ENCODE assay signal across 14 cellular contexts in the genomic region with DNA sequence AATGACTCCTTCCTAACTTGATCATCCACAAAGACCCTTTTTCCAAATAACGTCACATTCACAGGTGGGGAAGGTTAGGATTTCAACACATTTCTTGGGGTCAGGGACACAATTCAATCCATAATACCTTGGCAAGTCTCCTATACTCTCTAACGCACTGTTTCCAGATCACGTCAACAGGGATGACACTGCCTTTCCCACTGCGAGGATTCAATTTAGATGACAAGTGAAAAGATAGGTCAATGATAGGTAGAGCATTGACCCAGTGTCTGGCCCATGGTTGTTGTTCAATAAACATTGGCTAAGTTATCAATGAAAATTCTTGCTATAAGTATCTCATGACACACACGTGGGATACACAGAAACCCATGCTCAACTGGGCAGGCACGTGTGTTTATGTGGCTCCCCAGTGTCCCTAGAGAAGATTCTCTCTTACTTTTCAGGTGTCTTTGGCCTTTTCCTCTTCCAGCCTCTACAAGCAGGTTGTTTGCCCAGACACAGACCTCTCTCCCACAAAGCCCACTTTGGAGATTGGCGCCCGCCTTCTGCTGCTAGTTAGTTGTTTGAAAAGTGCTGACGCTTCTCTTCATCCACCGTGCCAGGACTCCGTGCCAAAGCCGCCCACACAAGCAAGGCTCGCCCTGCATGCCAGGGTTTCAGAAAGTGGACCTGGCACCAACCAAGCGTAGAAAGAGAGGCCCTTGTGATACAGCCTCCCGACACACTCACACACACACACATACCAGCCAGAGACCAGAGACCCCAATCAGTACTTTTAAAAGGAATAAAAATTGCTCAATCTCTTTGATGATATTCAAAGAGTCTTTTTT.
DNase-seq lines count a peak whose midpoint lies in the region; TF ChIP-seq lines count a peak whose summit lies in the region.
"Had no signal": no experiment of that assay in that cellular context is flagged by ENCODE, and none has a peak within 500 bp of the region (broad histone marks: within the 10 kb centered on the region; RNA-seq: fewer than 3 reads in every experiment).

No MANE protein-coding gene starts in this region.

- peaks cover 6% of the 10 kb centered on the region for H3K9me3 Mint-ChIP-seq in activated T-cell treated with anti-CD3 and anti-CD28 coated beads, Interleukin-2, amount 50 U/mL, for 24 hours
- H3K9me3 Mint-ChIP-seq: activated naive CD4-positive, alpha-beta T cell treated with anti-CD3 and anti-CD28 coated beads for 36 hours; HFFc6 had no signal

- H3K27ac Mint-ChIP-seq in activated T-cell treated with anti-CD3 and anti-CD28 coated beads, Interleukin-2, amount 50 U/mL, for 24 hours, result no peak overlapping the region
- H3K27ac Mint-ChIP-seq: activated naive CD4-positive, alpha-beta T cell treated with anti-CD3 and anti-CD28 coated beads for 36 hours; HFFc6 had no signal

- no peaks in the 10 kb centered on the region for H3K9me3 ChIP-seq in stomach smooth muscle (ENCODE audit: control insufficient read depth in 2 of 2, low read length in 2 of 2)
- H3K9me3 ChIP-seq in WERI-Rb-1 (ENCODE audit: severe bottlenecking), result no peaks in the 10 kb centered on the region
- H3K9me3 ChIP-seq: BE2C, ovary had no signal

- DNase-seq in NCI-H446 treated with DMSO at 0.1 percent for 48 hours (lab: John Stamatoyannopoulos, UW), result peak; percentile 78
- peak; percentile 59 for DNase-seq in epithelial cell of proximal tubule (ENCODE audit: low read depth)
- peak; percentile 49 for DNase-seq in medulla oblongata (ENCODE audit: extremely low spot score)
- DNase-seq in activated T-cell treated with anti-CD3 and anti-CD28 coated beads, Interleukin-2, amount 50 U/mL, for 24 hours, result no peak
- DNase-seq in activated naive CD4-positive, alpha-beta T cell treated with anti-CD3 and anti-CD28 coated beads, Interleukin-2, amount 50 U/mL, for 16 hours, result no peak
- DNase-seq in WERI-Rb-1, result no peak
- DNase-seq: activated naive CD4-positive, alpha-beta T cell treated with anti-CD3 and anti-CD28 coated beads for 36 hours; BE2C; foreskin melanocyte; HFFc6; IMR-90; NCI-H2171 had no signal

- H3K27me3 Mint-ChIP-seq in activated T-cell treated with anti-CD3 and anti-CD28 coated beads, Interleukin-2, amount 50 U/mL, for 24 hours, result no peaks in the 10 kb centered on the region

- peaks cover 43% of the 10 kb centered on the region for H3K4me1 ChIP-seq in stomach smooth muscle (ENCODE audit: control insufficient read depth, insufficient read depth, low read length)
- H3K4me1 ChIP-seq: BE2C had no signal

- H3K4me3 ChIP-seq in epithelial cell of proximal tubule (ENCODE audit: low read depth, low read length) (no peak overlapping the region), stomach smooth muscle (ENCODE audit: low read length in 2 of 2) (no peak overlapping the region), WERI-Rb-1 (ENCODE audit: low read depth, low read length) (no peak overlapping the region)
- H3K4me3 ChIP-seq: ovary had no signal

- H3K27ac ChIP-seq in stomach smooth muscle (ENCODE audit: low read length) (peak overlapping the region; percentile 11), WERI-Rb-1 (no peak overlapping the region)
- H3K27ac ChIP-seq: ovary had no signal

- no peaks in the 10 kb centered on the region for H3K36me3 Mint-ChIP-seq in activated T-cell treated with anti-CD3 and anti-CD28 coated beads, Interleukin-2, amount 50 U/mL, for 24 hours (ENCODE audit: low read depth)

- no peak overlapping the region for H3K9ac ChIP-seq in stomach smooth muscle (ENCODE audit: low read length in 2 of 2)

- TF ChIP-seq CTCF in epithelial cell of proximal tubule (conservative IDR thresholded peaks at IDR 0.05; ENCODE audit: low read depth, low read length), result no peak
- no peak for TF ChIP-seq CTCF in WERI-Rb-1 (IDR thresholded peaks at IDR 0.05; ENCODE audit: low read depth, low read length)

- H3K27me3 ChIP-seq in stomach smooth muscle (ENCODE audit: control insufficient read depth in 1 of 2, insufficient read depth in 2 of 2, low read length in 2 of 2) (no peaks in the 10 kb centered on the region), WERI-Rb-1 (ENCODE audit: insufficient read depth, low read depth, severe bottlenecking) (no peaks in the 10 kb centered on the region)
- H3K27me3 ChIP-seq: BE2C, ovary had no signal

- no peak overlapping the region for H3K4me3 Mint-ChIP-seq in activated T-cell treated with anti-CD3 and anti-CD28 coated beads, Interleukin-2, amount 50 U/mL, for 24 hours
- H3K4me3 Mint-ChIP-seq: activated naive CD4-positive, alpha-beta T cell treated with anti-CD3 and anti-CD28 coated beads for 36 hours; HFFc6 had no signal

- H3K36me3 ChIP-seq in stomach smooth muscle (ENCODE audit: control insufficient read depth in 2 of 2, insufficient read depth in 2 of 2, low read length in 2 of 2) (no peaks in the 10 kb centered on the region), WERI-Rb-1 (no peaks in the 10 kb centered on the region)
- H3K36me3 ChIP-seq: BE2C, ovary had no signal

- no peaks in the 10 kb centered on the region for H3K4me1 Mint-ChIP-seq in activated T-cell treated with anti-CD3 and anti-CD28 coated beads, Interleukin-2, amount 50 U/mL, for 24 hours (ENCODE audit: low read depth)

Comparison
In these comparisons a context has a peak if more than half of its experiments do, and no peak if none do; other contexts are left out.
1. DNase-seq: peak in NCI-H446 treated with DMSO at 0.1 percent for 48 hours (single experiment), epithelial cell of proximal tubule (single experiment) and medulla oblongata (single experiment); none in activated T-cell treated with anti-CD3 and anti-CD28 coated beads, Interleukin-2, amount 50 U/mL, for 24 hours (single experiment), activated naive CD4-positive, alpha-beta T cell treated with anti-CD3 and anti-CD28 coated beads, Interleukin-2, amount 50 U/mL, for 16 hours (single experiment) and WERI-Rb-1 (single experiment).